ENCODE assay signal across 8 cellular contexts in genomic region chr7:103075337-103075918, GRCh38. TPM values are rescaled to one million over a fixed set of nuclear protein-coding genes. Genes with fewer than 3 reads are reported as not detected.
DNase-seq lines count a peak whose midpoint lies in the region; ATAC-seq and TF ChIP-seq lines count a peak whose summit lies in the region.

No MANE protein-coding gene starts in this region.

- H3K4me1 ChIP-seq in HUES64 (ENCODE audit: insufficient read depth, low read length) (peaks cover 8% of the 10 kb centered on the region; the same call in 1 of the 2 replicates), cardiac muscle cell (ENCODE audit: low read depth) (peaks cover 9% of the 10 kb centered on the region), tibial nerve (peaks cover 0 to 35% (median 10%) of the 10 kb centered on the region in 4 donors)

- TF ChIP-seq EP300 in tibial nerve (IDR thresholded peaks at IDR 0.05): no peak

- WGBS in HUES64: 1% methylated on average over 36 of the region's 36 CpGs
- 0 to 1% methylated on average over 21 to 28 of the region's 36 CpGs for WGBS in tibial nerve, 2 donors

- no peak for TF ChIP-seq POLR2A in tibial nerve (IDR thresholded peaks at IDR 0.05)

- H3K9ac ChIP-seq in HUES64 (ENCODE audit: low read depth, low read length): peak overlapping the region; percentile 85

- no peaks in the 10 kb centered on the region for H3K9me3 ChIP-seq in HUES64 (ENCODE audit: insufficient read depth, low read depth, low read length)
- no peaks in the 10 kb centered on the region for H3K9me3 ChIP-seq in cardiac muscle cell (ENCODE audit: low read depth)
- H3K9me3 ChIP-seq in tibial nerve: no peaks in the 10 kb centered on the region

- peak; percentile 44 for ATAC-seq in GM21515 (IDR thresholded peaks at IDR 0.05; ENCODE audit: unreplicated experiment)

- H3K27ac ChIP-seq in HUES64 (ENCODE audit: low read depth, low read length) (peak overlapping the region; percentile 91; the same call in 1 of the 2 replicates), cardiac muscle cell (peak overlapping the region; percentile 72), tibial nerve (peak overlapping the region; percentile 73 to 96 (median 91))

- DNase-seq in D341Med (ENCODE audit: low spot score): peak; percentile 80
- DNase-seq in SK-N-DZ (ENCODE audit: low spot score): peak; percentile 67
- DNase-seq in activated naive CD8-positive, alpha-beta T cell treated with anti-CD3 and anti-CD28 coated beads, Interleukin-2, amount 50 U/mL, for 16 hours (ENCODE audit: low read depth, low spot score): peak; percentile 70
- peak; percentile 54 to 71 for DNase-seq in cardiac muscle cell (ENCODE audit: low read depth in 1 of 2, low spot score in 1 of 2)
- DNase-seq in pons (ENCODE audit: low spot score): peak; percentile 19
- DNase-seq in tibial nerve (ENCODE audit: low spot score in 2 of 2): peak; percentile 23 to 31

- peaks cover 8% of the 10 kb centered on the region; the same call in 1 of the 2 replicates for H3K36me3 ChIP-seq in HUES64 (ENCODE audit: insufficient read depth, low read length)
- H3K36me3 ChIP-seq in cardiac muscle cell: no peaks in the 10 kb centered on the region
- no peaks in the 10 kb centered on the region for H3K36me3 ChIP-seq in tibial nerve

- no peak for TF ChIP-seq CTCF in cardiac muscle cell (IDR thresholded peaks at IDR 0.05; ENCODE audit: low read depth, low read length)
- TF ChIP-seq CTCF in tibial nerve (IDR thresholded peaks at IDR 0.05): no peak

- H3K27me3 ChIP-seq in HUES64 (ENCODE audit: insufficient read depth, low read length) (no peaks in the 10 kb centered on the region), cardiac muscle cell (no peaks in the 10 kb centered on the region), tibial nerve (no peaks in the 10 kb centered on the region)

- H3K4me3 ChIP-seq in HUES64 (ENCODE audit: low read length) (peak overlapping the region; percentile 100), cardiac muscle cell (peak overlapping the region; percentile 78), tibial nerve (peak overlapping the region; percentile 61 to 85 (median 70))

RNA-seq across cellular contexts. Expression of gene ARMC10, which starts 0.5 kb away (rescaled TPM):
- 39.4 TPM for polyA plus RNA-seq in HUES64 (2013, experiment 1 of 2)
- 36.8 TPM for polyA plus RNA-seq in HUES64 (2013, experiment 2 of 2)
- polyA plus RNA-seq in SK-N-DZ (2014; cell fraction: cytosol; rRNA removed): 25.3 and 26.5 TPM in 2 replicates
- polyA plus RNA-seq in SK-N-DZ (2014; cell fraction: nucleus; rRNA removed): 11.8 and 16.1 TPM in 2 replicates
- 29.7 and 33.9 TPM in 2 replicates for total RNA-seq in cardiac muscle cell
- polyA plus RNA-seq in cardiac muscle cell: 38.4 and 57.6 TPM in 2 replicates
- 10 to 100 TPM; 42.6 to 61.0 (median 48.5) TPM for total RNA-seq in tibial nerve

RNA-seq across cellular contexts. Expression of gene FBXL13, which starts 0.8 kb away (rescaled TPM):
- 3.4 TPM for polyA plus RNA-seq in HUES64 (2013, experiment 1 of 2)
- polyA plus RNA-seq in HUES64 (2013, experiment 2 of 2): 2.0 TPM
- polyA plus RNA-seq in SK-N-DZ (2014; cell fraction: cytosol; rRNA removed): 0.23 and 1.2 TPM in 2 replicates
- 0.60 and 2.1 TPM in 2 replicates for polyA plus RNA-seq in SK-N-DZ (2014; cell fraction: nucleus; rRNA removed)
- total RNA-seq in cardiac muscle cell (1.8 and 2.2 TPM in 2 replicates), tibial nerve (1 to 10 TPM in 3 of 4 donors, under 1 TPM in 1; 0.20 to 3.5 (median 1.8) TPM)
- 2.1 and 3.4 TPM in 2 replicates for polyA plus RNA-seq in cardiac muscle cell

Comparison
In these comparisons a context has a peak if more than half of its experiments do, and no peak if none do; other contexts are left out.
1. Peak in every context shown above with its lines: DNase-seq, ATAC-seq, H3K4me3 ChIP-seq and H3K27ac ChIP-seq.
2. DNase-seq: peak in every context shown above with its lines; median percentile 80 in D341Med; 70 in activated naive CD8-positive, alpha-beta T cell treated with anti-CD3 and anti-CD28 coated beads, Interleukin-2, amount 50 U/mL, for 16 hours; 67 in SK-N-DZ; 62 in cardiac muscle cell; 27 in tibial nerve; 19 in pons.